Comparison of ENCODE assay signal across 8 cellular contexts in genomic region chr10:102596506-102596971, GRCh38. TPM values are rescaled to one million over a fixed set of nuclear protein-coding genes. Genes with fewer than 3 reads are reported as not detected.
DNase-seq lines count a peak whose midpoint lies in the region; ATAC-seq and TF ChIP-seq lines count a peak whose summit lies in the region.

No MANE protein-coding gene starts in this region.

- H3K27me3 Mint-ChIP-seq in CD4-positive, alpha-beta T cell = no peaks in the 10 kb centered on the region
- H3K27me3 Mint-ChIP-seq in effector memory CD8-positive, alpha-beta T cell = no peaks in the 10 kb centered on the region

- no peak overlapping the region for H3K27ac Mint-ChIP-seq in CD4-positive, alpha-beta T cell
- H3K27ac Mint-ChIP-seq in effector memory CD8-positive, alpha-beta T cell = no peak overlapping the region

- H2AFZ ChIP-seq in hepatocyte = no peak overlapping the region

- H3K9me2 ChIP-seq in hepatocyte (replicated peaks; ENCODE audit: insufficient read depth) = no peaks in the 10 kb centered on the region

- peaks cover 0 to 25% of the 10 kb centered on the region in 2 donors for H3K4me1 ChIP-seq in adrenal gland (replicated peaks in 1 of 2)
- H3K4me1 ChIP-seq in hepatocyte (ENCODE audit: insufficient read depth) = peaks cover 25% of the 10 kb centered on the region
- peaks cover 46 to 56% of the 10 kb centered on the region in 2 donors for H3K4me1 ChIP-seq in gastrocnemius medialis

- H3K9me3 ChIP-seq in CD4-positive, alpha-beta T cell (ENCODE audit: control insufficient read depth, low read length) = no peaks in the 10 kb centered on the region
- H3K9me3 ChIP-seq in adrenal gland (replicated peaks in 1 of 3) (no peaks in the 10 kb centered on the region), hepatocyte (ENCODE audit: low read depth) (no peaks in the 10 kb centered on the region), gastrocnemius medialis (no peaks in the 10 kb centered on the region)

- 58 to 68% (median 60%) methylated on average over 3 of the region's 3 CpGs for WGBS in adrenal gland, 4 donors
- WGBS in hepatocyte (ENCODE audit: low lambda C conversion rate, missing lambda C conversion rate) = 51% methylated on average over 3 of the region's 3 CpGs

- no peaks in the 10 kb centered on the region for H3K27me3 ChIP-seq in CD4-positive, alpha-beta T cell (ENCODE audit: control insufficient read depth, insufficient read depth, low read length)
- H3K27me3 ChIP-seq in adrenal gland (no peaks in the 10 kb centered on the region), hepatocyte (no peaks in the 10 kb centered on the region), gastrocnemius medialis (no peaks in the 10 kb centered on the region)

- TF ChIP-seq POLR2A in adrenal gland (IDR thresholded peaks at IDR 0.05) = no peak
- no peak for TF ChIP-seq POLR2A in gastrocnemius medialis (IDR thresholded peaks at IDR 0.05)

- in situ Hi-C loops in gastrocnemius medialis (cut with MboI; ENCODE audit: low sequenced_read_pairs in 4 of 4) = loop anchor here in 1 of 4 donors (10.0 to 25.0 kb wide), 2 partner anchors 82 to 209 kb away; partner anchors contain the start of gene NFKB2

- no peak overlapping the region for H3K4me3 Mint-ChIP-seq in CD4-positive, alpha-beta T cell
- no peak overlapping the region for H3K4me3 Mint-ChIP-seq in effector memory CD8-positive, alpha-beta T cell

- H3K36me3 ChIP-seq in adrenal gland (replicated peaks in 1 of 2) (peaks cover 0 to 26% of the 10 kb centered on the region in 2 donors), hepatocyte (replicated peaks; ENCODE audit: insufficient read depth, low read depth) (no peaks in the 10 kb centered on the region), gastrocnemius medialis (peaks cover 0 to 10% of the 10 kb centered on the region in 2 donors)

- peak; percentile 63 for ATAC-seq in CD4-positive, alpha-beta T cell (ENCODE audit: poor library complexity)
- ATAC-seq in GM19397 (IDR thresholded peaks at IDR 0.05; ENCODE audit: unreplicated experiment) (peak; percentile 61), gastrocnemius medialis (peak; percentile 65 to 84)
- no peak for ATAC-seq in effector memory CD8-positive, alpha-beta T cell (replicated peaks)

- peaks cover 10% of the 10 kb centered on the region for H3K79me2 ChIP-seq in hepatocyte

- H3K9me3 Mint-ChIP-seq in CD4-positive, alpha-beta T cell = no peaks in the 10 kb centered on the region
- H3K9me3 Mint-ChIP-seq in effector memory CD8-positive, alpha-beta T cell = no peaks in the 10 kb centered on the region

- peak in 1 of 10 experiments; percentile 11 for DNase-seq in CD4-positive, alpha-beta T cell
- DNase-seq in NCI-H2227 treated with DMSO at 0.1 percent for 48 hours (lab: John Stamatoyannopoulos, UW) = peak; percentile 52
- DNase-seq in adrenal gland = peak; percentile 53 to 79 (median 64)
- DNase-seq in hepatocyte (ENCODE audit: low spot score) = peak; percentile 83
- peak in 1 of 2 donors; percentile 66 for DNase-seq in gastrocnemius medialis
- DNase-seq in effector memory CD8-positive, alpha-beta T cell = no peak
- no peak for DNase-seq in KG1 (lab: John Stamatoyannopoulos, UW)

- H3K27ac ChIP-seq in CD4-positive, alpha-beta T cell (ENCODE audit: low read depth, low read length) = no peak overlapping the region
- H3K27ac ChIP-seq in adrenal gland (peak overlapping the region in 2 of 5 donors; percentile 21 to 67), hepatocyte (no peak overlapping the region), gastrocnemius medialis (peak overlapping the region; percentile 26 to 79 (median 60))

- intact Hi-C loops in CD4-positive, alpha-beta T cell (cut with DNase I, micrococcal nuclease) = loop anchor here in 1 of 2 experiments (10.0 kb wide), 1 partner anchor 632 kb away; no protein-coding TSS in a partner anchor
- intact Hi-C loops in adrenal gland (cut with DNase I) = no loop called here
- intact Hi-C loops in gastrocnemius medialis (cut with DNase I; ENCODE audit: low total_unique reads) = loop anchor here (5.0 kb wide), 1 partner anchor 94 kb away; the partner anchor contains the start of genes ACTR1A and SUFU

- POLR2A ChIA-PET in CD4-positive, alpha-beta T cell (lab: Charles Lee) = no interaction called here

- no peaks in the 10 kb centered on the region for H4K20me1 ChIP-seq in hepatocyte (ENCODE audit: insufficient read depth, poor library complexity, severe bottlenecking)

- CTCF ChIA-PET in CD4-positive, alpha-beta T cell (lab: Charles Lee) = interaction anchor here (0.6 to 2.7 kb wide), 4 partner anchors 13 to 367 kb away, joined by 3 to 9 read pairs (median 7); partner anchors contain the start of gene TRIM8

- no peak overlapping the region for H3K4me3 ChIP-seq in adrenal gland
- no peak overlapping the region for H3K4me3 ChIP-seq in hepatocyte
- no peak overlapping the region for H3K4me3 ChIP-seq in gastrocnemius medialis

- peaks cover 57% of the 10 kb centered on the region for H3K36me3 Mint-ChIP-seq in CD4-positive, alpha-beta T cell (ENCODE audit: low read depth)
- H3K36me3 Mint-ChIP-seq in effector memory CD8-positive, alpha-beta T cell (ENCODE audit: insufficient read depth) = peaks cover 21% of the 10 kb centered on the region

- peak; percentile 62 for TF ChIP-seq CTCF in CD4-positive, alpha-beta T cell (IDR thresholded peaks at IDR 0.05)
- TF ChIP-seq CTCF in adrenal gland (IDR thresholded peaks at IDR 0.05) (peak; percentile 65 to 75 (median 72)), hepatocyte (IDR thresholded peaks at IDR 0.05; ENCODE audit: poor library complexity) (peak; percentile 77), gastrocnemius medialis (IDR thresholded peaks at IDR 0.05 in 4 of 5, conservative IDR thresholded peaks at IDR 0.05 in 1 of 5) (peak; percentile 76 to 86 (median 79))

- H3K4me2 ChIP-seq in hepatocyte = no peak overlapping the region

- peaks cover 5% of the 10 kb centered on the region for H3K4me1 Mint-ChIP-seq in CD4-positive, alpha-beta T cell (ENCODE audit: low read depth)
- H3K4me1 Mint-ChIP-seq in effector memory CD8-positive, alpha-beta T cell (ENCODE audit: low read depth in 2 of 2) = peaks cover 0 to 2% of the 10 kb centered on the region in 2 donors

RNA-seq across cellular contexts. Expression of gene TRIM8, which starts 47.7 kb away (rescaled TPM):
- total RNA-seq in CD4-positive, alpha-beta T cell = 10 to 100 TPM; 80.9 to 81.6 TPM
- total RNA-seq in adrenal gland (100 to 1,000 TPM in 7 of 8 donors, 10 to 100 TPM in 1; 73.1 to 175 (median 138) TPM), hepatocyte (41.3 and 53.3 TPM in 2 replicates), gastrocnemius medialis (100 to 1,000 TPM; 113 to 222 (median 138) TPM)
- polyA plus RNA-seq in adrenal gland (10 to 100 TPM; 45.0 to 57.6 (median 53.0) TPM), hepatocyte (61.2 and 63.4 TPM in 2 replicates)

Comparison
In these comparisons a context has a peak if more than half of its experiments do, and no peak if none do; other contexts are left out.
1. DNase-seq: peak in NCI-H2227 treated with DMSO at 0.1 percent for 48 hours (single experiment), adrenal gland (7 of 7) and hepatocyte (single experiment); none in effector memory CD8-positive, alpha-beta T cell (0 of 3) and KG1 (single experiment).
2. H3K27ac ChIP-seq: peak in gastrocnemius medialis (4 of 4); none in CD4-positive, alpha-beta T cell (single experiment) and hepatocyte (single experiment).
3. Peak in every context shown above with its lines, with median percentiles within 50 percentile points of each other: CTCF ChIP-seq.